8 cellular contexts compared by ENCODE assay signal in the genomic region with DNA sequence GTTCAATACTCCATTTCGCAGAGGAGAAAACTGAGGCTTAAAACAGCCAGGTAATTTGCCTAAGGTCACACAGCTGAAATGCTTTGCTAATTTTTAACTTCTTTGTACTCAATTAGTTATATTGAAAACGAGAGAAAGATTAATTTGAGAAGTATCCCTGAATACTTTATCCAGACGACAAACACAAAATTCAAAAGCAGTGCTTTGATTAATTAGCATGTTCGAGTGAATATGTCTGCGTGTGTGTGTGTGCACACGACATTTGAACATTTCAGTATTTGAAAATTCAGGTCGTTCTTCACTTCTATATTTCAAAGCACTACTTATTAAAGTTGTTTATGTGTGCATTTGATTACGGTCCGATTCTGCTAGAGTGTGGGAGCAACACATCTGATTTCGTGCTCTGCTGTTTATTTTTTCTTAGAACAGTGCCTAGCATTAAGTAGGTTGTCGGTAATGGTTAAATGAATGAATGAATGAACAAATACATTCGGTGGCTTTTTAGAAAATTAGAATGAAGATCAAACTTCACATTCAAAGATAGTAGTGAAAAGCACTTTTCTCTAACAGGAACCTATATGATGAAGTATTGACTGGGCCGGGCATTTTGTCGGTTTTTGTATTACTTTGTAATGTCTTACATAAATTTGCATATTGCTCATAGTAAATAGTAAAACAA. TPM values are rescaled to one million over a fixed set of nuclear protein-coding genes. Genes with fewer than 3 reads are reported as not detected.
DNase-seq lines count a peak whose midpoint lies in the region; ATAC-seq, FAIRE-seq and TF ChIP-seq lines count a peak whose summit lies in the region.

No MANE protein-coding gene starts in this region.

- peaks cover 75% of the 10 kb centered on the region for H3K79me2 ChIP-seq in DND-41 (ENCODE audit: insufficient read depth, low read length)
- peaks cover 48% of the 10 kb centered on the region for H3K79me2 ChIP-seq in MM.1S (ENCODE audit: low read length)
- H3K79me2 ChIP-seq in neural cell (replicated peaks; ENCODE audit: insufficient read depth, low read length): peaks cover 34% of the 10 kb centered on the region

- 24 to 25% methylated on average over 14 of the region's 14 CpGs for WGBS in lower leg skin, 2 donors

- ATAC-seq in DND-41 (ENCODE audit: insufficient read depth, low read depth): no peak

- peaks cover 38% of the 10 kb centered on the region for H3K4me1 Mint-ChIP-seq in chondrocyte (ENCODE audit: low read depth)

- DNase-seq in DND-41 (no peak), MM.1S (no peak), chondrocyte (ENCODE audit: low spot score) (no peak), NCI-H1105 treated with DMSO at 0.1 percent for 48 hours (lab: John Stamatoyannopoulos, UW) (no peak), amniotic stem cell (lab: John Stamatoyannopoulos, UW) (no peak), D721Med (ENCODE audit: insufficient read length, low spot score) (no peak), lower leg skin (ENCODE audit: low spot score in 2 of 2) (no peak)

- H2AFZ ChIP-seq in DND-41 (ENCODE audit: low read depth, low read length) (peak overlapping the region; percentile 77), MM.1S (ENCODE audit: low read length) (peak overlapping the region; percentile 75), neural cell (ENCODE audit: low read depth, low read length) (peak overlapping the region; percentile 42)

- peaks cover 56% of the 10 kb centered on the region for H3F3A ChIP-seq in MM.1S (ENCODE audit: insufficient read depth, low read length)
- no peaks in the 10 kb centered on the region for H3F3A ChIP-seq in neural cell (ENCODE audit: insufficient read depth, low read length, poor library complexity, severe bottlenecking)

- H3K27me3 Mint-ChIP-seq in chondrocyte (ENCODE audit: low read depth): no peaks in the 10 kb centered on the region

- intact Hi-C loops in lower leg skin (cut with DNase I; ENCODE audit: low total_unique reads): no loop called here

- TF ChIP-seq CTCF in DND-41 (IDR thresholded peaks at IDR 0.05; ENCODE audit: borderline replicate concordance, extremely low read depth, low read length, poor library complexity, severe bottlenecking) (no peak), MM.1S (IDR thresholded peaks at IDR 0.05; ENCODE audit: low read length) (no peak), chondrocyte (IDR thresholded peaks at IDR 0.05) (no peak), neural cell (IDR thresholded peaks at IDR 0.05; ENCODE audit: poor library complexity, severe bottlenecking) (no peak), D721Med (IDR thresholded peaks at IDR 0.05; ENCODE audit: insufficient read depth, missing control alignments) (no peak), lower leg skin (IDR thresholded peaks at IDR 0.05) (no peak)

- TF ChIP-seq EP300 in neural cell (conservative IDR thresholded peaks at IDR 0.05; ENCODE audit: poor library complexity, severe bottlenecking): no peak

- H3K9me2 ChIP-seq in MM.1S (replicated peaks; ENCODE audit: insufficient read depth, low read length) (no peaks in the 10 kb centered on the region), neural cell (ENCODE audit: insufficient read depth, low read length) (no peaks in the 10 kb centered on the region)

- peak overlapping the region; percentile 92 for H3K27ac Mint-ChIP-seq in chondrocyte (ENCODE audit: unreplicated experiment)

- no peaks in the 10 kb centered on the region for H3K27me3 ChIP-seq in DND-41 (ENCODE audit: insufficient read depth, low read length, poor library complexity)
- no peaks in the 10 kb centered on the region for H3K27me3 ChIP-seq in MM.1S (replicated peaks; ENCODE audit: insufficient read depth, low read length)
- H3K27me3 ChIP-seq in neural cell (ENCODE audit: insufficient read depth, low read depth, low read length): no peaks in the 10 kb centered on the region

- H4K20me1 ChIP-seq in DND-41 (ENCODE audit: insufficient read depth, low read length) (peaks cover 31% of the 10 kb centered on the region; the same call in 1 of the 2 replicates), MM.1S (ENCODE audit: insufficient read depth, low read length) (peaks cover 20% of the 10 kb centered on the region), neural cell (ENCODE audit: insufficient read depth) (no peaks in the 10 kb centered on the region)

- peak overlapping the region; percentile 96 for H3K27ac ChIP-seq in DND-41 (ENCODE audit: low read length)
- peak overlapping the region; percentile 96 for H3K27ac ChIP-seq in MM.1S (ENCODE audit: low read length)
- peak overlapping the region; percentile 26 for H3K27ac ChIP-seq in neural cell (ENCODE audit: low read length)

- H3K36me3 Mint-ChIP-seq in chondrocyte (ENCODE audit: low read depth): peaks cover 23% of the 10 kb centered on the region

- H3K9me3 ChIP-seq in DND-41 (ENCODE audit: insufficient read depth, low read length, severe bottlenecking) (no peaks in the 10 kb centered on the region), MM.1S (replicated peaks; ENCODE audit: insufficient read depth, low read length) (no peaks in the 10 kb centered on the region), neural cell (ENCODE audit: low read length) (no peaks in the 10 kb centered on the region)

- TF ChIP-seq POLR2A in lower leg skin (IDR thresholded peaks at IDR 0.05): no peak

- H3K4me2 ChIP-seq in DND-41 (ENCODE audit: insufficient read depth, low read length) (peak overlapping the region; percentile 76), MM.1S (ENCODE audit: low read depth, low read length) (peak overlapping the region; percentile 92), neural cell (ENCODE audit: low read length) (peak overlapping the region; percentile 84)

- H3K36me3 ChIP-seq in DND-41 (ENCODE audit: insufficient read depth, low read length) (peaks cover 39% of the 10 kb centered on the region), MM.1S (replicated peaks; ENCODE audit: insufficient read depth, low read length) (peaks cover 12% of the 10 kb centered on the region; the same call in 1 of the 2 replicates), neural cell (ENCODE audit: insufficient read depth, low read length) (no peaks in the 10 kb centered on the region)

- FAIRE-seq in D721Med (lab: Jason Lieb, UNC): no peak

- peak overlapping the region; percentile 79 for H3K4me3 Mint-ChIP-seq in chondrocyte (ENCODE audit: unreplicated experiment)

- H3K4me3 ChIP-seq in DND-41 (ENCODE audit: low read depth in 1 of 2, low read length in 2 of 2): peak overlapping the region; percentile 37 to 93
- peak overlapping the region; percentile 75 for H3K4me3 ChIP-seq in MM.1S (ENCODE audit: low read length)
- H3K4me3 ChIP-seq in neural cell (ENCODE audit: low read length): peak overlapping the region; percentile 85
- H3K4me3 ChIP-seq in lower leg skin (ENCODE audit: low read depth, poor library complexity, severe bottlenecking): no peak overlapping the region

- peak overlapping the region; percentile 97 for H3K9ac ChIP-seq in DND-41 (ENCODE audit: low read depth, low read length)
- peak overlapping the region; percentile 91 for H3K9ac ChIP-seq in MM.1S (ENCODE audit: low read length)
- H3K9ac ChIP-seq in neural cell (ENCODE audit: low read length): peak overlapping the region; percentile 54

- H3K9me3 Mint-ChIP-seq in chondrocyte (ENCODE audit: low read depth): no peaks in the 10 kb centered on the region

- no peak for TF ChIP-seq RAD21 in neural cell (conservative IDR thresholded peaks at IDR 0.05)

- H3K4me1 ChIP-seq in DND-41 (ENCODE audit: insufficient read depth, low read length) (peaks cover 49% of the 10 kb centered on the region), MM.1S (ENCODE audit: low read length) (peaks cover 14% of the 10 kb centered on the region)

TF ChIP-seq in neural cell, 6 proteins besides CTCF, POLR2A, EP300 and RAD21:
- no peak for TF ChIP-seq POLR2AphosphoS5 (IDR thresholded peaks at IDR 0.05)
- TF ChIP-seq EZH2 (IDR thresholded peaks at IDR 0.05; ENCODE audit: borderline replicate concordance, insufficient read depth, low read length, poor library complexity, severe bottlenecking): no peak
- TF ChIP-seq TAF1 (IDR thresholded peaks at IDR 0.05; ENCODE audit: low read depth): no peak
- TF ChIP-seq, protein P1, sequence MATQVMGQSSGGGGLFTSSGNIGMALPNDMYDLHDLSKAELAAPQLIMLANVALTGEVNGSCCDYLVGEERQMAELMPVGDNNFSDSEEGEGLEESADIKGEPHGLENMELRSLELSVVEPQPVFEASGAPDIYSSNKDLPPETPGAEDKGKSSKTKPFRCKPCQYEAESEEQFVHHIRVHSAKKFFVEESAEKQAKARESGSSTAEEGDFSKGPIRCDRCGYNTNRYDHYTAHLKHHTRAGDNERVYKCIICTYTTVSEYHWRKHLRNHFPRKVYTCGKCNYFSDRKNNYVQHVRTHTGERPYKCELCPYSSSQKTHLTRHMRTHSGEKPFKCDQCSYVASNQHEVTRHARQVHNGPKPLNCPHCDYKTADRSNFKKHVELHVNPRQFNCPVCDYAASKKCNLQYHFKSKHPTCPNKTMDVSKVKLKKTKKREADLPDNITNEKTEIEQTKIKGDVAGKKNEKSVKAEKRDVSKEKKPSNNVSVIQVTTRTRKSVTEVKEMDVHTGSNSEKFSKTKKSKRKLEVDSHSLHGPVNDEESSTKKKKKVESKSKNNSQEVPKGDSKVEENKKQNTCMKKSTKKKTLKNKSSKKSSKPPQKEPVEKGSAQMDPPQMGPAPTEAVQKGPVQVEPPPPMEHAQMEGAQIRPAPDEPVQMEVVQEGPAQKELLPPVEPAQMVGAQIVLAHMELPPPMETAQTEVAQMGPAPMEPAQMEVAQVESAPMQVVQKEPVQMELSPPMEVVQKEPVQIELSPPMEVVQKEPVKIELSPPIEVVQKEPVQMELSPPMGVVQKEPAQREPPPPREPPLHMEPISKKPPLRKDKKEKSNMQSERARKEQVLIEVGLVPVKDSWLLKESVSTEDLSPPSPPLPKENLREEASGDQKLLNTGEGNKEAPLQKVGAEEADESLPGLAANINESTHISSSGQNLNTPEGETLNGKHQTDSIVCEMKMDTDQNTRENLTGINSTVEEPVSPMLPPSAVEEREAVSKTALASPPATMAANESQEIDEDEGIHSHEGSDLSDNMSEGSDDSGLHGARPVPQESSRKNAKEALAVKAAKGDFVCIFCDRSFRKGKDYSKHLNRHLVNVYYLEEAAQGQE (IDR thresholded peaks at IDR 0.05; ENCODE audit: borderline replicate concordance): no peak

RNA-seq across cellular contexts. Expression of a gene that starts 36.9 kb away (rescaled TPM):
- 87.4 to 116 TPM (median 90.5 TPM) in 3 replicates for total RNA-seq in chondrocyte
- polyA plus RNA-seq in neural cell: 93.5 and 111 TPM in 2 replicates
- 166 and 192 TPM in 2 replicates for polyA minus RNA-seq in neural cell
- total RNA-seq in lower leg skin: 10 to 100 TPM; 49.4 to 56.3 (median 50.6) TPM

Comparison
In these comparisons a context has a peak if more than half of its experiments do, and no peak if none do; other contexts are left out.
1. H3K27ac ChIP-seq: peak in every context shown above with its lines; median percentile 96 in DND-41; 96 in MM.1S; 26 in neural cell.